ENCODE assay signal across 19 cellular contexts in the genomic region with DNA sequence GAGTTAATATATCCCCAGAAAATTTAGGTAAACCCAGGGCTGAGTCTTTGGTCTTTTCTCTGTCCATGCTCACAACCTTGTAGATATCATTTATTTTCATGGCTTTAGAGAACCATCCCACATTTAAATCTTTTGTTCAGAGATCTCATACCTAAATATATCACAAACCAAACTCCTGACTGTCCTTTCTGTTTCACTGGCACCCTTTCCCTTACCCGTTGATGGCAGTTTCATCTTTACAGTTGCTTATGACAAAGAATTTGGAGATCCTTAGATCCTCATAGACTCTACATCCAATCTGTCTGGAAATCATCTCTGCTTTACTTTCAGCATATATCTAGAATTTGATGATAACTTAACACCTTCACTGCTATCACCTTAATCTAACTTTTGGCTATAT. TPM values are rescaled to one million over a fixed set of nuclear protein-coding genes. Genes with fewer than 3 reads are reported as not detected.
"Had no signal": no experiment of that assay in that cellular context is flagged by ENCODE, and none has a peak within 500 bp of the region (broad histone marks: within the 10 kb centered on the region; RNA-seq: fewer than 3 reads in every experiment).

No MANE protein-coding gene starts in this region.

- H3K4me3 ChIP-seq: K562 had no signal

- H3K9me3 ChIP-seq: SK-N-SH had no signal

- H3K27ac ChIP-seq: HL-60, RWPE1 had no signal

- ATAC-seq: K562, T-cell had no signal

- H3K4me2 ChIP-seq: SK-N-SH had no signal

- DNase-seq: NCI-H1092, NCI-H1105 treated with DMSO at 0.1 percent for 48 hours, NCI-H1417 treated with DMSO at 0.1 percent for 48 hours, NCI-H146, NCI-H1694 treated with DMSO at 0.1 percent for 48 hours, NCI-H1930, NCI-H2081, NCI-H2107, NCI-H2227 treated with DMSO at 0.1 percent for 48 hours, NCI-H524, NCI-H526 treated with DMSO at 0.1 percent for 48 hours, NCI-H748 treated with DMSO at 0.1 percent for 48 hours, SHP77, SK-N-SH, SW 1271, T-cell had no signal

- H3K9ac ChIP-seq: SK-N-SH had no signal

RNA-seq across cellular contexts. Expression of a gene that starts 19.2 kb away (rescaled TPM):
- total RNA-seq: T-cell had no signal
